Comparison of ENCODE assay signal across 10 cellular contexts in the genomic region with DNA sequence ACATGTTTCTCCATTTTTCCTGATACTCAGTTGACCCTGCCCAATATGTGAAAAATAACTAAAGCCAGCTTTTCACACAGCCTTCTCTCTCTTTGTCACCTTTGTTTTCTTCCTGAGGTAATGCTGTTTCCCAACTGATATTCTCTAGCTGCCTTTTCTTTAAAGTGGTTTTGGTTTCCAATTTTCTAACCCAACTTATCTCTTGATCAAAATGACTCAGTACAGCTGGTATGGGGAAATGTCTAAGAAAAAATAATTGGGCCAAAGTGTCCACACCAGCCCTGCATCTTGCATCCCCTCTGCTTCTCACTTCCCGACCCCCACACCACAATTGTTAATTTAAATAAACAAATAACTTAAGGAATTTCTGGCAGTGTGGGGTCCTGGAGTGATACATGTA.
A peak's percentile ranks its signal among the peaks of the same experiment; 100 is the strongest.
DNase-seq lines count a peak whose midpoint lies in the region; ATAC-seq and TF ChIP-seq lines count a peak whose summit lies in the region.
"Had no signal": no experiment of that assay in that cellular context is flagged by ENCODE, and none has a peak within 500 bp of the region (broad histone marks: within the 10 kb centered on the region; RNA-seq: fewer than 3 reads in every experiment).

No MANE protein-coding gene starts in this region.

- H3K4me1 ChIP-seq in SJCRH30 (peaks cover 13% of the 10 kb centered on the region), GM23338 (ENCODE audit: insufficient read depth) (peaks cover 36% of the 10 kb centered on the region)
- H3K4me1 ChIP-seq: adrenal gland had no signal

- H3K36me3 Mint-ChIP-seq in GM23338 (ENCODE audit: low read depth) = no peaks in the 10 kb centered on the region

- ATAC-seq in GM19023 (IDR thresholded peaks at IDR 0.05; ENCODE audit: unreplicated experiment) (peak; percentile 45), HG02981 (IDR thresholded peaks at IDR 0.05; ENCODE audit: unreplicated experiment) (peak; percentile 43), GM23338 (no peak), HG03520 (IDR thresholded peaks at IDR 0.05; ENCODE audit: unreplicated experiment) (no peak)
- no peak for ATAC-seq in stimulated activated naive CD8-positive, alpha-beta T cell treated with anti-CD3 and anti-CD28 coated beads, Interleukin-15, amount 100 ng/mL, for 72 hours

- H3K27me3 Mint-ChIP-seq in GM23338 (ENCODE audit: insufficient read depth, low read depth, poor library complexity) = peaks cover 2% of the 10 kb centered on the region
- no peaks in the 10 kb centered on the region for H3K27me3 Mint-ChIP-seq in stimulated activated naive CD8-positive, alpha-beta T cell treated with anti-CD3 and anti-CD28 coated beads, Interleukin-15, amount 100 ng/mL, for 72 hours

- H3K27me3 ChIP-seq in SJCRH30 (no peaks in the 10 kb centered on the region), GM23338 (ENCODE audit: insufficient read depth) (no peaks in the 10 kb centered on the region), MG63 (no peaks in the 10 kb centered on the region)
- H3K27me3 ChIP-seq: adrenal gland had no signal

- H3K4me3 ChIP-seq in SJCRH30 = no peak overlapping the region
- no peak overlapping the region for H3K4me3 ChIP-seq in GM23338
- no peak overlapping the region for H3K4me3 ChIP-seq in MG63
- H3K4me3 ChIP-seq: adrenal gland had no signal

- no peak overlapping the region for H3K4me3 Mint-ChIP-seq in GM23338
- H3K4me3 Mint-ChIP-seq in stimulated activated naive CD8-positive, alpha-beta T cell treated with anti-CD3 and anti-CD28 coated beads, Interleukin-15, amount 100 ng/mL, for 72 hours = no peak overlapping the region

- H2AFZ ChIP-seq in GM23338 = no peak overlapping the region

- no peak overlapping the region for H3K27ac Mint-ChIP-seq in GM23338
- H3K27ac Mint-ChIP-seq in stimulated activated naive CD8-positive, alpha-beta T cell treated with anti-CD3 and anti-CD28 coated beads, Interleukin-15, amount 100 ng/mL, for 72 hours = no peak overlapping the region

- TF ChIP-seq CTCF in GM23338 (conservative IDR thresholded peaks at IDR 0.05; ENCODE audit: low read depth in 2 of 2) = no peak

- peak; percentile 21 to 40 for DNase-seq in SJCRH30
- peak; percentile 61 for DNase-seq in kidney tubule cell (ENCODE audit: low spot score)
- no peak for DNase-seq in GM23338 (ENCODE audit: low spot score)
- no peak for DNase-seq in stimulated activated naive CD8-positive, alpha-beta T cell treated with anti-CD3 and anti-CD28 coated beads, Interleukin-15, amount 100 ng/mL, for 72 hours
- DNase-seq in MG63 = no peak
- DNase-seq: activated CD4-positive, alpha-beta T cell treated with anti-CD3 and anti-CD28 coated beads for 48 hours; adrenal gland had no signal

- H3K36me3 ChIP-seq in SJCRH30 = no peaks in the 10 kb centered on the region
- no peaks in the 10 kb centered on the region for H3K36me3 ChIP-seq in GM23338 (ENCODE audit: insufficient read depth)
- no peaks in the 10 kb centered on the region for H3K36me3 ChIP-seq in MG63
- H3K36me3 ChIP-seq: adrenal gland had no signal

- H4K20me1 ChIP-seq in GM23338 (replicated peaks; ENCODE audit: insufficient read depth) = no peaks in the 10 kb centered on the region

- peaks cover 25% of the 10 kb centered on the region for H3K4me1 Mint-ChIP-seq in GM23338
- H3K4me1 Mint-ChIP-seq in stimulated activated naive CD8-positive, alpha-beta T cell treated with anti-CD3 and anti-CD28 coated beads, Interleukin-15, amount 100 ng/mL, for 72 hours = no peaks in the 10 kb centered on the region

- H3K4me2 ChIP-seq in GM23338 = no peak overlapping the region

- H3K27ac ChIP-seq in SJCRH30 = peak overlapping the region; percentile 10; the same call in 1 of the 2 replicates
- no peak overlapping the region for H3K27ac ChIP-seq in GM23338 (ENCODE audit: low read depth)
- H3K27ac ChIP-seq: adrenal gland had no signal

- no peaks in the 10 kb centered on the region for H3K9me2 ChIP-seq in GM23338 (ENCODE audit: insufficient read depth)

- no peaks in the 10 kb centered on the region for H3K9me3 ChIP-seq in SJCRH30 (replicated peaks)
- no peaks in the 10 kb centered on the region for H3K9me3 ChIP-seq in MG63
- H3K9me3 ChIP-seq: adrenal gland had no signal

- H3F3A ChIP-seq in GM23338 (replicated peaks; ENCODE audit: low read depth) = no peaks in the 10 kb centered on the region

- no peaks in the 10 kb centered on the region for H3K9me3 Mint-ChIP-seq in GM23338
- H3K9me3 Mint-ChIP-seq in stimulated activated naive CD8-positive, alpha-beta T cell treated with anti-CD3 and anti-CD28 coated beads, Interleukin-15, amount 100 ng/mL, for 72 hours = no peaks in the 10 kb centered on the region

- no peaks in the 10 kb centered on the region for H3K79me2 ChIP-seq in GM23338 (replicated peaks; ENCODE audit: insufficient read depth)

TF ChIP-seq in GM23338, 12 proteins besides CTCF, POLR2A, EP300 and RAD21 (continues in another document):
- no peak for TF ChIP-seq EZH2 (IDR thresholded peaks at IDR 0.05; ENCODE audit: low read depth, unreplicated experiment)
- TF ChIP-seq, protein P1, sequence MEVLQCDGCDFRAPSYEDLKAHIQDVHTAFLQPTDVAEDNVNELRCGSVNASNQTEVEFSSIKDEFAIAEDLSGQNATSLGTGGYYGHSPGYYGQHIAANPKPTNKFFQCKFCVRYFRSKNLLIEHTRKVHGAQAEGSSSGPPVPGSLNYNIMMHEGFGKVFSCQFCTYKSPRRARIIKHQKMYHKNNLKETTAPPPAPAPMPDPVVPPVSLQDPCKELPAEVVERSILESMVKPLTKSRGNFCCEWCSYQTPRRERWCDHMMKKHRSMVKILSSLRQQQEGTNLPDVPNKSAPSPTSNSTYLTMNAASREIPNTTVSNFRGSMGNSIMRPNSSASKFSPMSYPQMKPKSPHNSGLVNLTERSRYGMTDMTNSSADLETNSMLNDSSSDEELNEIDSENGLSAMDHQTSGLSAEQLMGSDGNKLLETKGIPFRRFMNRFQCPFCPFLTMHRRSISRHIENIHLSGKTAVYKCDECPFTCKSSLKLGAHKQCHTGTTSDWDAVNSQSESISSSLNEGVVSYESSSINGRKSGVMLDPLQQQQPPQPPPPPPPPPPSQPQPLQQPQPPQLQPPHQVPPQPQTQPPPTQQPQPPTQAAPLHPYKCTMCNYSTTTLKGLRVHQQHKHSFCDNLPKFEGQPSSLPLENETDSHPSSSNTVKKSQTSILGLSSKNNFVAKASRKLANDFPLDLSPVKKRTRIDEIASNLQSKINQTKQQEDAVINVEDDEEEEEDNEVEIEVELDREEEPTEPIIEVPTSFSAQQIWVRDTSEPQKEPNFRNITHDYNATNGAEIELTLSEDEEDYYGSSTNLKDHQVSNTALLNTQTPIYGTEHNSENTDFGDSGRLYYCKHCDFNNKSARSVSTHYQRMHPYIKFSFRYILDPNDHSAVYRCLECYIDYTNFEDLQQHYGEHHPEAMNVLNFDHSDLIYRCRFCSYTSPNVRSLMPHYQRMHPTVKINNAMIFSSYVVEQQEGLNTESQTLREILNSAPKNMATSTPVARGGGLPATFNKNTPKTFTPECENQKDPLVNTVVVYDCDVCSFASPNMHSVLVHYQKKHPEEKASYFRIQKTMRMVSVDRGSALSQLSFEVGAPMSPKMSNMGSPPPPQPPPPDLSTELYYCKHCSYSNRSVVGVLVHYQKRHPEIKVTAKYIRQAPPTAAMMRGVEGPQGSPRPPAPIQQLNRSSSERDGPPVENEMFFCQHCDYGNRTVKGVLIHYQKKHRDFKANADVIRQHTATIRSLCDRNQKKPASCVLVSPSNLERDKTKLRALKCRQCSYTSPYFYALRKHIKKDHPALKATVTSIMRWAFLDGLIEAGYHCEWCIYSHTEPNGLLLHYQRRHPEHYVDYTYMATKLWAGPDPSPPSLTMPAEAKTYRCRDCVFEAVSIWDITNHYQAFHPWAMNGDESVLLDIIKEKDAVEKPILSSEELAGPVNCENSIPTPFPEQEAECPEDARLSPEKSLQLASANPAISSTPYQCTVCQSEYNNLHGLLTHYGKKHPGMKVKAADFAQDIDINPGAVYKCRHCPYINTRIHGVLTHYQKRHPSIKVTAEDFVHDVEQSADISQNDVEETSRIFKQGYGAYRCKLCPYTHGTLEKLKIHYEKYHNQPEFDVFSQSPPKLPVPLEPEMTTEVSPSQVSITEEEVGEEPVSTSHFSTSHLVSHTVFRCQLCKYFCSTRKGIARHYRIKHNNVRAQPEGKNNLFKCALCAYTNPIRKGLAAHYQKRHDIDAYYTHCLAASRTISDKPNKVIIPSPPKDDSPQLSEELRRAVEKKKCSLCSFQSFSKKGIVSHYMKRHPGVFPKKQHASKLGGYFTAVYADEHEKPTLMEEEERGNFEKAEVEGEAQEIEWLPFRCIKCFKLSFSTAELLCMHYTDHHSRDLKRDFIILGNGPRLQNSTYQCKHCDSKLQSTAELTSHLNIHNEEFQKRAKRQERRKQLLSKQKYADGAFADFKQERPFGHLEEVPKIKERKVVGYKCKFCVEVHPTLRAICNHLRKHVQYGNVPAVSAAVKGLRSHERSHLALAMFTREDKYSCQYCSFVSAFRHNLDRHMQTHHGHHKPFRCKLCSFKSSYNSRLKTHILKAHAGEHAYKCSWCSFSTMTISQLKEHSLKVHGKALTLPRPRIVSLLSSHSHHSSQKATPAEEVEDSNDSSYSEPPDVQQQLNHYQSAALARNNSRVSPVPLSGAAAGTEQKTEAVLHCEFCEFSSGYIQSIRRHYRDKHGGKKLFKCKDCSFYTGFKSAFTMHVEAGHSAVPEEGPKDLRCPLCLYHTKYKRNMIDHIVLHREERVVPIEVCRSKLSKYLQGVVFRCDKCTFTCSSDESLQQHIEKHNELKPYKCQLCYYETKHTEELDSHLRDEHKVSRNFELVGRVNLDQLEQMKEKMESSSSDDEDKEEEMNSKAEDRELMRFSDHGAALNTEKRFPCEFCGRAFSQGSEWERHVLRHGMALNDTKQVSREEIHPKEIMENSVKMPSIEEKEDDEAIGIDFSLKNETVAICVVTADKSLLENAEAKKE (CRISPR knock-in tag; IDR thresholded peaks at IDR 0.05) = no peak
- no peak for TF ChIP-seq CREB1 (CRISPR knock-in tag; IDR thresholded peaks at IDR 0.05; ENCODE audit: low read depth)
- no peak for TF ChIP-seq STAT1 (IDR thresholded peaks at IDR 0.05; ENCODE audit: unreplicated experiment)
- no peak for TF ChIP-seq NANOG (IDR thresholded peaks at IDR 0.05; ENCODE audit: borderline replicate concordance)

Comparison
In these comparisons a context has a peak if more than half of its experiments do, and no peak if none do; other contexts are left out.
1. ATAC-seq: peak in GM19023 (single experiment) and HG02981 (single experiment); none in GM23338 (single experiment), stimulated activated naive CD8-positive, alpha-beta T cell treated with anti-CD3 and anti-CD28 coated beads, Interleukin-15, amount 100 ng/mL, for 72 hours (single experiment) and HG03520 (single experiment).
2. DNase-seq: peak in SJCRH30 (2 of 2) and kidney tubule cell (single experiment); none in GM23338 (single experiment), stimulated activated naive CD8-positive, alpha-beta T cell treated with anti-CD3 and anti-CD28 coated beads, Interleukin-15, amount 100 ng/mL, for 72 hours (0 of 2) and MG63 (single experiment).